ENCODE assay signal across 43 cellular contexts in genomic region chrX:78027798-78028197, GRCh38. TPM values are rescaled to one million over a fixed set of nuclear protein-coding genes. Genes with fewer than 3 reads are reported as not detected.
"Had no signal": no experiment of that assay in that cellular context is flagged by ENCODE, and none has a peak within 500 bp of the region (broad histone marks: within the 10 kb centered on the region; RNA-seq: fewer than 3 reads in every experiment).

No MANE protein-coding gene starts in this region.

- H3K27me3 Mint-ChIP-seq: activated naive CD4-positive, alpha-beta T cell treated with anti-CD3 and anti-CD28 coated beads, Interleukin-2, amount 10 ng/mL, durations not matched to agents 7 days and 5 days; activated naive CD4-positive, alpha-beta T cell treated with anti-CD3 and anti-CD28 coated beads, Interleukin-2, amount 50 U/mL, for 24 hours; activated naive CD8-positive, alpha-beta T cell; activated naive CD8-positive, alpha-beta T cell treated with anti-CD3 and anti-CD28 coated beads for 36 hours; activated naive CD8-positive, alpha-beta T cell treated with anti-CD3 and anti-CD28 coated beads, Interleukin-2, amount 10 ng/mL, durations not matched to agents 7 days and 5 days; activated naive CD8-positive, alpha-beta T cell treated with anti-CD3 and anti-CD28 coated beads, Interleukin-2, amount 50 U/mL, for 24 hours; activated T-helper 17 cell treated with anti-CD3 and anti-CD28 coated beads, Interleukin-2, amount 50 U/mL, for 72 hours; brain; central memory CD8-positive, alpha-beta T cell had no signal

- FAIRE-seq: bronchial epithelial cell had no signal

- H3K27ac ChIP-seq: adrenal gland, ascending aorta, body of pancreas, brain microvascular endothelial cell, breast epithelium, cardiac muscle cell had no signal

- H3K36me3 Mint-ChIP-seq: activated naive CD4-positive, alpha-beta T cell treated with anti-CD3 and anti-CD28 coated beads, Interleukin-2, amount 10 ng/mL, durations not matched to agents 7 days and 5 days; activated naive CD4-positive, alpha-beta T cell treated with anti-CD3 and anti-CD28 coated beads, Interleukin-2, amount 50 U/mL, for 72 hours; activated naive CD8-positive, alpha-beta T cell treated with anti-CD3 and anti-CD28 coated beads for 36 hours had no signal

- ATAC-seq: activated naive CD4-positive, alpha-beta T cell treated with anti-CD3 and anti-CD28 coated beads, Interleukin-2, amount 50 U/mL, for 72 hours; activated naive CD8-positive, alpha-beta T cell treated with anti-CD3 and anti-CD28 coated beads, Interleukin-2, amount 50 U/mL, for 24 hours; activated T-cell treated with anti-CD3 and anti-CD28 coated beads, Interleukin-2, amount 50 U/mL, for 4 hours; activated T-cell treated with anti-CD3 and anti-CD28 coated beads, Interleukin-2, amount 50 U/mL, for 72 hours; activated T-helper 17 cell treated with anti-CD3 and anti-CD28 coated beads, Interleukin-2, amount 50 U/mL, for 72 hours; body of pancreas had no signal

- H3K4me1 ChIP-seq: adrenal gland, ascending aorta, breast epithelium had no signal

- H3K4me3 Mint-ChIP-seq: activated naive CD4-positive, alpha-beta T cell treated with anti-CD3 and anti-CD28 coated beads for 36 hours; activated naive CD4-positive, alpha-beta T cell treated with anti-CD3 and anti-CD28 coated beads, Interleukin-2, amount 10 ng/mL, durations not matched to agents 7 days and 5 days; activated naive CD4-positive, alpha-beta T cell treated with anti-CD3 and anti-CD28 coated beads, Interleukin-2, amount 50 U/mL, for 24 hours; activated naive CD8-positive, alpha-beta T cell; activated naive CD8-positive, alpha-beta T cell treated with anti-CD3 and anti-CD28 coated beads for 36 hours; activated naive CD8-positive, alpha-beta T cell treated with anti-CD3 and anti-CD28 coated beads, Interleukin-2, amount 10 ng/mL, durations not matched to agents 7 days and 5 days; activated naive CD8-positive, alpha-beta T cell treated with anti-CD3 and anti-CD28 coated beads, Interleukin-2, amount 50 U/mL, for 24 hours; activated T-cell treated with anti-CD3 and anti-CD28 coated beads, Interleukin-2, amount 50 U/mL, for 24 hours; activated T-cell treated with anti-CD3 and anti-CD28 coated beads, Interleukin-2, amount 50 U/mL, for 4 hours; activated T-cell treated with anti-CD3 and anti-CD28 coated beads, Interleukin-2, amount 50 U/mL, for 72 hours; activated T-helper 1 cell treated with anti-CD3 and anti-CD28 coated beads, Interleukin-12 subunit alpha, Interleukin-12 subunit beta, Interleukin-2, Interleukin-4 antibody, amounts not matched to agents 30 ng/mL and 10 ng/mL and 1 ng/mL, durations not matched to agents 14 hours and 24 hours and 36 hours; activated T-helper 17 cell treated with anti-CD3 and anti-CD28 coated beads, Interleukin-2, amount 50 U/mL, for 72 hours; brain; central memory CD8-positive, alpha-beta T cell had no signal

- H3K9me3 Mint-ChIP-seq: activated naive CD4-positive, alpha-beta T cell treated with anti-CD3 and anti-CD28 coated beads for 36 hours; activated naive CD4-positive, alpha-beta T cell treated with anti-CD3 and anti-CD28 coated beads, Interleukin-2, amount 10 ng/mL, durations not matched to agents 7 days and 5 days; activated naive CD4-positive, alpha-beta T cell treated with anti-CD3 and anti-CD28 coated beads, Interleukin-2, amount 50 U/mL, for 24 hours; activated naive CD4-positive, alpha-beta T cell treated with anti-CD3 and anti-CD28 coated beads, Interleukin-2, amount 50 U/mL, for 72 hours; activated naive CD8-positive, alpha-beta T cell treated with anti-CD3 and anti-CD28 coated beads for 36 hours; activated naive CD8-positive, alpha-beta T cell treated with anti-CD3 and anti-CD28 coated beads, Interleukin-2, amount 10 ng/mL, durations not matched to agents 7 days and 5 days; activated naive CD8-positive, alpha-beta T cell treated with anti-CD3 and anti-CD28 coated beads, Interleukin-2, amount 50 U/mL, for 24 hours; activated T-cell treated with anti-CD3 and anti-CD28 coated beads, Interleukin-2, amount 50 U/mL, for 24 hours; activated T-cell treated with anti-CD3 and anti-CD28 coated beads, Interleukin-2, amount 50 U/mL, for 4 hours; activated T-cell treated with anti-CD3 and anti-CD28 coated beads, Interleukin-2, amount 50 U/mL, for 72 hours; activated T-helper 1 cell treated with anti-CD3 and anti-CD28 coated beads, Interleukin-12 subunit alpha, Interleukin-12 subunit beta, Interleukin-2, Interleukin-4 antibody, amounts not matched to agents 30 ng/mL and 10 ng/mL and 1 ng/mL, durations not matched to agents 14 hours and 24 hours and 36 hours; activated T-helper 17 cell treated with anti-CD3 and anti-CD28 coated beads, Interleukin-2, amount 50 U/mL, for 72 hours; activated T-helper 2 cell treated with anti-CD3 and anti-CD28 coated beads, Interferon-gamma antibody, Interleukin-2, Interleukin-4, amounts not matched to agents 10 μg/mL and 5 μg/mL and 100 μg/mL, durations not matched to agents 14 hours and 24 hours and 36 hours; central memory CD8-positive, alpha-beta T cell had no signal

- H3K27ac Mint-ChIP-seq: activated naive CD4-positive, alpha-beta T cell treated with anti-CD3 and anti-CD28 coated beads for 36 hours; activated naive CD4-positive, alpha-beta T cell treated with anti-CD3 and anti-CD28 coated beads, Interleukin-2, amount 10 ng/mL, durations not matched to agents 7 days and 5 days; activated naive CD4-positive, alpha-beta T cell treated with anti-CD3 and anti-CD28 coated beads, Interleukin-2, amount 50 U/mL, for 24 hours; activated naive CD8-positive, alpha-beta T cell; activated naive CD8-positive, alpha-beta T cell treated with anti-CD3 and anti-CD28 coated beads for 36 hours; activated naive CD8-positive, alpha-beta T cell treated with anti-CD3 and anti-CD28 coated beads, Interleukin-2, amount 10 ng/mL, durations not matched to agents 7 days and 5 days; activated naive CD8-positive, alpha-beta T cell treated with anti-CD3 and anti-CD28 coated beads, Interleukin-2, amount 50 U/mL, for 24 hours; activated T-cell treated with anti-CD3 and anti-CD28 coated beads, Interleukin-2, amount 50 U/mL, for 24 hours; activated T-cell treated with anti-CD3 and anti-CD28 coated beads, Interleukin-2, amount 50 U/mL, for 72 hours; activated T-helper 1 cell treated with anti-CD3 and anti-CD28 coated beads, Interleukin-12 subunit alpha, Interleukin-12 subunit beta, Interleukin-2, Interleukin-4 antibody, amounts not matched to agents 30 ng/mL and 10 ng/mL and 1 ng/mL, durations not matched to agents 14 hours and 24 hours and 36 hours; activated T-helper 17 cell treated with anti-CD3 and anti-CD28 coated beads, Interleukin-2, amount 50 U/mL, for 72 hours; activated T-helper 2 cell treated with anti-CD3 and anti-CD28 coated beads, Interferon-gamma antibody, Interleukin-2, Interleukin-4, amounts not matched to agents 10 μg/mL and 5 μg/mL and 100 μg/mL, durations not matched to agents 14 hours and 24 hours and 36 hours; brain had no signal

- H3K4me1 Mint-ChIP-seq: activated naive CD8-positive, alpha-beta T cell treated with anti-CD3 and anti-CD28 coated beads, Interleukin-2, amount 50 U/mL, for 24 hours; brain; central memory CD8-positive, alpha-beta T cell had no signal

- H3K36me3 ChIP-seq: adrenal gland, ascending aorta, brain microvascular endothelial cell, breast epithelium, cardiac muscle cell had no signal

- H3K9me3 ChIP-seq: adrenal gland, ascending aorta, body of pancreas, breast epithelium had no signal

- H3K27me3 ChIP-seq: adrenal gland, ascending aorta, body of pancreas, brain microvascular endothelial cell, cardiac muscle cell had no signal

- DNase-seq: activated effector memory CD4-positive, alpha-beta T cell treated with anti-CD3 and anti-CD28 coated beads, Interleukin-2, amount 50 U/mL, for 16 hours; activated effector memory CD4-positive, alpha-beta T cell treated with Interleukin-2 at 50 U/mL for 16 hours; activated gamma-delta T cell; activated gamma-delta T cell treated with Interleukin-2 at 50 U/mL for 16 hours; activated naive CD4-positive, alpha-beta T cell; activated naive CD4-positive, alpha-beta T cell treated with anti-CD3 and anti-CD28 coated beads for 36 hours; activated naive CD4-positive, alpha-beta T cell treated with anti-CD3 and anti-CD28 coated beads, Interleukin-2, amount 10 ng/mL, durations not matched to agents 7 days and 5 days; activated naive CD4-positive, alpha-beta T cell treated with anti-CD3 and anti-CD28 coated beads, Interleukin-2, amount 50 U/mL, for 16 hours; activated naive CD4-positive, alpha-beta T cell treated with Interleukin-2 at 50 U/mL for 16 hours; activated naive CD8-positive, alpha-beta T cell treated with anti-CD3 and anti-CD28 coated beads for 36 hours; activated naive CD8-positive, alpha-beta T cell treated with anti-CD3 and anti-CD28 coated beads, Interleukin-2, amount 10 ng/mL, durations not matched to agents 7 days and 5 days; activated naive CD8-positive, alpha-beta T cell treated with anti-CD3 and anti-CD28 coated beads, Interleukin-2, amount 50 U/mL, for 24 hours; activated T-cell treated with anti-CD3 and anti-CD28 coated beads, Interleukin-2, amount 50 U/mL, for 1 hour; activated T-cell treated with anti-CD3 and anti-CD28 coated beads, Interleukin-2, amount 50 U/mL, for 24 hours; activated T-cell treated with anti-CD3 and anti-CD28 coated beads, Interleukin-2, amount 50 U/mL, for 4 hours; activated T-cell treated with anti-CD3 and anti-CD28 coated beads, Interleukin-2, amount 50 U/mL, for 48 hours; activated T-cell treated with anti-CD3 and anti-CD28 coated beads, Interleukin-2, amount 50 U/mL, for 72 hours; adrenal gland; amniotic stem cell; amygdala; anterior cingulate cortex; aorta; body of pancreas; brain microvascular endothelial cell; caudate nucleus; central memory CD4-positive, alpha-beta T cell; cerebellar nuclear complex had no signal

- H3K4me3 ChIP-seq: adrenal gland, ascending aorta, body of pancreas, breast epithelium, cardiac muscle cell had no signal

RNA-seq across cellular contexts. Expression of gene PGAM4, which starts 58.4 kb away (rescaled TPM):
- total RNA-seq: activated naive CD8-positive, alpha-beta T cell treated with anti-CD3 and anti-CD28 coated beads, Interleukin-2, amount 10 ng/mL, durations not matched to agents 7 days and 5 days; activated T-cell treated with anti-CD3 and anti-CD28 coated beads, Interleukin-2, amount 50 U/mL, for 72 hours; activated T-helper 17 cell treated with anti-CD3 and anti-CD28 coated beads, Interleukin-2, amount 50 U/mL, for 72 hours; aorta; ascending aorta; body of pancreas; breast epithelium; bronchial epithelial cell; cardiac muscle cell; cardiac septum; cerebellum; chondrocyte had no signal
- polyA plus RNA-seq: adipose tissue, aorta had no signal
